Comparison of ENCODE assay signal across 22 cellular contexts in the genomic region with DNA sequence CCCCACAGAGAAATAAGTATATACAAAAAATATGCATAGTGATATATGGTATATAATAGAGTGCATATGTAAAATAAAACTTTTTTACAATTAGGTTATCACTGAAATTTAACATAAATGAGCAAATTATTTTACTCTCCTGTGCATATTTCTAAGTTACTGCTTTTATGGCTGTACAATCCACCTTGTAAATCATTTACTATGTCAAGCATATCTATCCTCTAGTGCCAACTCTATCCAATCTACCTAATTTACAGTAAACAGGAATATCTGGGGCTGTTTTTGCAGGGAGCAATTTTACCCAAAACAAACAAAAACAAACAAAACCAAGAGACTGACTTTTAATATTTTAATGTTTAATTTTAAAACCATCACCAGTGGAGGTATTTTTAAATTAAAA.
"Had no signal": no experiment of that assay in that cellular context is flagged by ENCODE, and none has a peak within 500 bp of the region (broad histone marks: within the 10 kb centered on the region; RNA-seq: fewer than 3 reads in every experiment).

No MANE protein-coding gene starts in this region.

- H3K27ac ChIP-seq: colonic mucosa, epithelial cell of prostate, foreskin keratinocyte, gastroesophageal sphincter, heart left ventricle, psoas muscle, suprapubic skin, upper lobe of right lung, uterus had no signal

- H3K36me3 Mint-ChIP-seq: mesothelial cell of epicardium, naive B cell had no signal

- H3K27me3 Mint-ChIP-seq: dendritic cell treated with granulocyte-macrophage colony-stimulating factor and Interleukin-4, amounts not matched to agents 40 ng/mL and 50 ng/mL, for 4 days; naive B cell; stimulated activated naive CD8-positive, alpha-beta T cell treated with anti-CD3 and anti-CD28 coated beads, Interleukin-15, amount 100 ng/mL, for 72 hours had no signal

- H3K27ac Mint-ChIP-seq: dendritic cell treated with granulocyte-macrophage colony-stimulating factor and Interleukin-4, amounts not matched to agents 40 ng/mL and 50 ng/mL, for 4 days; naive B cell; nephron progenitor cell had no signal

- H3K9me3 Mint-ChIP-seq: dendritic cell treated with granulocyte-macrophage colony-stimulating factor and Interleukin-4, amounts not matched to agents 40 ng/mL and 50 ng/mL, for 4 days; endodermal cell; mesothelial cell of epicardium; naive B cell; nephron progenitor cell; stimulated activated naive CD8-positive, alpha-beta T cell treated with anti-CD3 and anti-CD28 coated beads, Interleukin-15, amount 100 ng/mL, for 72 hours had no signal

- ATAC-seq: esophagus mucosa; foreskin keratinocyte; gastroesophageal sphincter; heart left ventricle; mucosa of descending colon; stimulated activated naive CD8-positive, alpha-beta T cell treated with anti-CD3 and anti-CD28 coated beads, Interleukin-15, amount 100 ng/mL, for 72 hours; upper lobe of right lung had no signal

- DNase-seq: colonic mucosa; effector CD8-positive, alpha-beta T cell; endodermal cell; foreskin keratinocyte; heart left ventricle; mucosa of descending colon; nephron progenitor cell; posterior cingulate gyrus; psoas muscle; stimulated activated CD4-positive, alpha-beta T cell treated with anti-CD3 and anti-CD28 coated beads, Interleukin-15, amount 100 ng/mL, for 24 hours; stimulated activated CD4-positive, alpha-beta T cell treated with anti-CD3 and anti-CD28 coated beads, Interleukin-2, amount 100 ng/mL, for 48 hours; stimulated activated naive CD8-positive, alpha-beta T cell treated with anti-CD3 and anti-CD28 coated beads, Interleukin-15, amount 100 ng/mL, for 72 hours; transverse colon; upper lobe of right lung; uterus had no signal

- H3K4me3 Mint-ChIP-seq: dendritic cell treated with granulocyte-macrophage colony-stimulating factor and Interleukin-4, amounts not matched to agents 40 ng/mL and 50 ng/mL, for 4 days; endodermal cell; mesothelial cell of epicardium; naive B cell; nephron progenitor cell; stimulated activated naive CD8-positive, alpha-beta T cell treated with anti-CD3 and anti-CD28 coated beads, Interleukin-15, amount 100 ng/mL, for 72 hours had no signal

- H3K4me1 Mint-ChIP-seq: mesothelial cell of epicardium had no signal
